Comparison of ENCODE assay signal across 21 cellular contexts in genomic region chr4:185693548-185694215, GRCh38.
DNase-seq lines count a peak whose midpoint lies in the region; ATAC-seq, FAIRE-seq and TF ChIP-seq lines count a peak whose summit lies in the region.
"Had no signal": no experiment of that assay in that cellular context is flagged by ENCODE, and none has a peak within 500 bp of the region (broad histone marks: within the 10 kb centered on the region; RNA-seq: fewer than 3 reads in every experiment).

No MANE protein-coding gene starts in this region.

- DNase-seq in A549 (ENCODE audit: low read depth in 1 of 2, low spot score in 1 of 2) (no peak), M059J (ENCODE audit: low read depth) (peak; percentile 15), dermis blood vessel endothelial cell (peak; percentile 93), neural progenitor cell (ENCODE audit: low spot score) (no peak), cerebellar cortex (ENCODE audit: low spot score) (no peak), OCI-LY7 (ENCODE audit: low spot score) (no peak)
- DNase-seq: activated effector memory CD4-positive, alpha-beta T cell treated with anti-CD3 and anti-CD28 coated beads, Interleukin-2, amount 50 U/mL, for 16 hours; activated naive CD8-positive, alpha-beta T cell treated with anti-CD3 and anti-CD28 coated beads, Interleukin-2, amount 50 U/mL, for 24 hours; caudate nucleus; DMS 273 treated with DMSO at 0.1 percent for 48 hours; MG63; NCI-H1436; NCI-H2171 treated with DMSO at 0.1 percent for 48 hours; NCI-H69; SIG-M5 had no signal

- no peaks in the 10 kb centered on the region for H3K9me2 ChIP-seq in OCI-LY7 (ENCODE audit: insufficient read depth, low read length)

- no peaks in the 10 kb centered on the region for H3K27me3 Mint-ChIP-seq in neural progenitor cell (ENCODE audit: insufficient read depth, low read depth)

- no peaks in the 10 kb centered on the region for H3K79me2 ChIP-seq in neural progenitor cell (ENCODE audit: low read depth)
- H3K79me2 ChIP-seq in OCI-LY7 (ENCODE audit: insufficient read depth, low read depth, low read length), result no peaks in the 10 kb centered on the region

- TF ChIP-seq POLR2A in A549 (IDR thresholded peaks at IDR 0.05; ENCODE audit: low read length), result no peak

- H3K27ac Mint-ChIP-seq in neural progenitor cell, result no peak overlapping the region
- H3K27ac Mint-ChIP-seq: activated naive CD8-positive, alpha-beta T cell treated with anti-CD3 and anti-CD28 coated beads, Interleukin-2, amount 50 U/mL, for 24 hours; CD14-positive monocyte; stimulated activated effector memory CD8-positive, alpha-beta T cell treated with anti-CD3 and anti-CD28 coated beads, Interleukin-12 subunit alpha, Interleukin-12 subunit beta, amount 100 ng/mL, for 72 hours had no signal

- H3K4me1 Mint-ChIP-seq in neural progenitor cell, result peaks cover 5% of the 10 kb centered on the region
- H3K4me1 Mint-ChIP-seq: activated naive CD8-positive, alpha-beta T cell treated with anti-CD3 and anti-CD28 coated beads, Interleukin-2, amount 50 U/mL, for 24 hours; CD14-positive monocyte; stimulated activated effector memory CD8-positive, alpha-beta T cell treated with anti-CD3 and anti-CD28 coated beads, Interleukin-12 subunit alpha, Interleukin-12 subunit beta, amount 100 ng/mL, for 72 hours had no signal

- WGBS in A549 (ENCODE audit: missing lambda C conversion rate), result 61% methylated on average over 12 of the region's 12 CpGs

- POLR2A ChIA-PET in A549 (lab: Yijun Ruan, JAX), result no interaction called here
- POLR2A ChIA-PET in OCI-LY7 (lab: Charles Lee), result no interaction called here

- H3K4me1 ChIP-seq in A549 (no peaks in the 10 kb centered on the region), neural progenitor cell (peaks cover 14% of the 10 kb centered on the region), OCI-LY7 (ENCODE audit: insufficient read depth, low read length, poor library complexity, severe bottlenecking) (no peaks in the 10 kb centered on the region)

- H3K9me3 ChIP-seq in A549 (no peaks in the 10 kb centered on the region), neural progenitor cell (ENCODE audit: low read depth) (no peaks in the 10 kb centered on the region), OCI-LY7 (ENCODE audit: low read length) (no peaks in the 10 kb centered on the region)
- H3K9me3 ChIP-seq: MG63 had no signal

- CTCF ChIA-PET in A549 (lab: Yijun Ruan, JAX), result no interaction called here
- CTCF ChIA-PET in OCI-LY7 (lab: Charles Lee; ENCODE audit: unreplicated experiment), result no interaction called here

- no peaks in the 10 kb centered on the region for H4K20me1 ChIP-seq in neural progenitor cell (ENCODE audit: low read depth)
- H4K20me1 ChIP-seq in OCI-LY7 (ENCODE audit: insufficient read depth, low read length), result no peaks in the 10 kb centered on the region

- ATAC-seq in A549, result no peak
- ATAC-seq in GM18909 (IDR thresholded peaks at IDR 0.05; ENCODE audit: poor library complexity, unreplicated experiment), result no peak
- no peak for ATAC-seq in GM19023 (IDR thresholded peaks at IDR 0.05; ENCODE audit: unreplicated experiment)
- ATAC-seq: activated naive CD8-positive, alpha-beta T cell treated with anti-CD3 and anti-CD28 coated beads, Interleukin-2, amount 50 U/mL, for 24 hours; sciatic nerve; stimulated activated effector memory CD8-positive, alpha-beta T cell treated with anti-CD3 and anti-CD28 coated beads, Interleukin-12 subunit alpha, Interleukin-12 subunit beta, amount 100 ng/mL, for 72 hours had no signal

- no peak overlapping the region for H3K4me3 Mint-ChIP-seq in neural progenitor cell
- H3K4me3 Mint-ChIP-seq: activated naive CD8-positive, alpha-beta T cell treated with anti-CD3 and anti-CD28 coated beads, Interleukin-2, amount 50 U/mL, for 24 hours; CD14-positive monocyte; stimulated activated effector memory CD8-positive, alpha-beta T cell treated with anti-CD3 and anti-CD28 coated beads, Interleukin-12 subunit alpha, Interleukin-12 subunit beta, amount 100 ng/mL, for 72 hours had no signal

- FAIRE-seq in A549 (lab: Jason Lieb, UNC), result no peak
- FAIRE-seq: G401.6 had no signal

- BruUV-seq in OCI-LY7 (replicated peaks; lab: Mats Ljungman, UMichigan), result no TSS peak

- no peak for TF ChIP-seq RAD21 in A549 (conservative IDR thresholded peaks at IDR 0.05 in 1 of 2, IDR thresholded peaks at IDR 0.05 in 1 of 2)

- H3K27ac ChIP-seq in A549 (no peak overlapping the region), neural progenitor cell (peak overlapping the region; percentile 20), OCI-LY7 (ENCODE audit: low read depth, low read length, poor library complexity, severe bottlenecking) (no peak overlapping the region)

- peaks cover 2% of the 10 kb centered on the region for H3K9me3 Mint-ChIP-seq in neural progenitor cell
- H3K9me3 Mint-ChIP-seq: activated naive CD8-positive, alpha-beta T cell treated with anti-CD3 and anti-CD28 coated beads, Interleukin-2, amount 50 U/mL, for 24 hours; stimulated activated effector memory CD8-positive, alpha-beta T cell treated with anti-CD3 and anti-CD28 coated beads, Interleukin-12 subunit alpha, Interleukin-12 subunit beta, amount 100 ng/mL, for 72 hours had no signal

- TF ChIP-seq CTCF in A549 (IDR thresholded peaks at IDR 0.05) (no peak), neural progenitor cell (IDR thresholded peaks at IDR 0.05) (no peak), OCI-LY7 (conservative IDR thresholded peaks at IDR 0.05; ENCODE audit: low read length) (no peak)

- H3K4me3 ChIP-seq in A549, result no peak overlapping the region
- no peak overlapping the region for H3K4me3 ChIP-seq in neural progenitor cell
- no peak overlapping the region for H3K4me3 ChIP-seq in OCI-LY7 (ENCODE audit: low read depth, low read length, poor library complexity, severe bottlenecking)
- H3K4me3 ChIP-seq: MG63 had no signal

- H3K4me2 ChIP-seq in A549 (no peak overlapping the region), neural progenitor cell (peak overlapping the region; percentile 7), OCI-LY7 (ENCODE audit: low read length) (no peak overlapping the region)

- H3K36me3 ChIP-seq in neural progenitor cell (no peaks in the 10 kb centered on the region), OCI-LY7 (ENCODE audit: insufficient read depth, low read length) (no peaks in the 10 kb centered on the region)
- H3K36me3 ChIP-seq: MG63 had no signal

- peaks cover 8% of the 10 kb centered on the region for H3K36me3 Mint-ChIP-seq in neural progenitor cell
- H3K36me3 Mint-ChIP-seq: CD14-positive monocyte; stimulated activated effector memory CD8-positive, alpha-beta T cell treated with anti-CD3 and anti-CD28 coated beads, Interleukin-12 subunit alpha, Interleukin-12 subunit beta, amount 100 ng/mL, for 72 hours had no signal

- H3K9ac ChIP-seq in neural progenitor cell, result no peak overlapping the region

- H2AFZ ChIP-seq in neural progenitor cell (replicated peaks), result no peak overlapping the region
- no peak overlapping the region for H2AFZ ChIP-seq in OCI-LY7 (ENCODE audit: low read length)

- intact Hi-C loops in OCI-LY7 (cut with micrococcal nuclease; ENCODE audit: unreplicated experiment), result no loop called here

- TF ChIP-seq EP300 in A549 (IDR thresholded peaks at IDR 0.05), result no peak

- H3F3A ChIP-seq in neural progenitor cell (ENCODE audit: low read depth), result peaks cover 12% of the 10 kb centered on the region

- H3K27me3 ChIP-seq in neural progenitor cell, result no peaks in the 10 kb centered on the region
- H3K27me3 ChIP-seq: MG63 had no signal

TF ChIP-seq in A549, 52 proteins besides CTCF, POLR2A, EP300 and RAD21:
- TF ChIP-seq EHMT2 (IDR thresholded peaks at IDR 0.05; ENCODE audit: low read depth) (no peak), ZC3H11A (IDR thresholded peaks at IDR 0.05) (no peak), MAZ (IDR thresholded peaks at IDR 0.05; ENCODE audit: borderline replicate concordance, low read depth, low read length) (no peak), NR3C1 (IDR thresholded peaks at IDR 0.05) (no peak), HEYL (CRISPR knock-in tag; IDR thresholded peaks at IDR 0.05) (no peak), CHD4 (IDR thresholded peaks at IDR 0.05; ENCODE audit: borderline replicate concordance) (no peak), MAFK (IDR thresholded peaks at IDR 0.05; ENCODE audit: partially characterized antibody) (peak; percentile 28)
TF ChIP-seq in A549: peak in this region for 1.

Comparison
In these comparisons a context has a peak if more than half of its experiments do, and no peak if none do; other contexts are left out.
1. DNase-seq: peak in M059J (single experiment) and dermis blood vessel endothelial cell (single experiment); none in A549 (0 of 2), neural progenitor cell (single experiment), cerebellar cortex (single experiment) and OCI-LY7 (single experiment).